In genomic region chr13:113820813-113821651, GRCh38 we compare ENCODE assay signal across 9 cellular contexts. TPM values are rescaled to one million over a fixed set of nuclear protein-coding genes. Genes with fewer than 3 reads are reported as not detected.
A peak's percentile ranks its signal among the peaks of the same experiment; 100 is the strongest.
DNase-seq lines count a peak whose midpoint lies in the region; ATAC-seq and TF ChIP-seq lines count a peak whose summit lies in the region.
"Had no signal": no experiment of that assay in that cellular context is flagged by ENCODE, and none has a peak within 500 bp of the region (broad histone marks: within the 10 kb centered on the region; RNA-seq: fewer than 3 reads in every experiment).

No MANE protein-coding gene starts in this region.

- peaks cover 38% of the 10 kb centered on the region for H3K36me3 ChIP-seq in thoracic aorta

- POLR2A ChIA-PET in AG04450 (lab: Yijun Ruan, JAX) = interaction anchor here (0.6 to 2.3 kb wide), 8 partner anchors 16 to 298 kb away, joined by 3 to 18 read pairs (median 6); no protein-coding TSS in a partner anchor

- peaks cover 8 to 10% of the 10 kb centered on the region in 2 donors for H3K4me1 Mint-ChIP-seq in effector memory CD8-positive, alpha-beta T cell (ENCODE audit: low read depth in 2 of 2)

- H3K36me3 Mint-ChIP-seq in effector memory CD8-positive, alpha-beta T cell (ENCODE audit: insufficient read depth) = peaks cover 11% of the 10 kb centered on the region

- no peaks in the 10 kb centered on the region; the same call in 1 of the 2 replicates for H3K9me3 ChIP-seq in AG04450 (ENCODE audit: control insufficient read depth, insufficient read depth, low read length)
- H3K9me3 ChIP-seq in thoracic aorta = no peaks in the 10 kb centered on the region

- no peak overlapping the region for H3K27ac Mint-ChIP-seq in effector memory CD8-positive, alpha-beta T cell
- H3K27ac Mint-ChIP-seq: activated B cell treated with CpG ODN at 0.5 μM for 24 hours had no signal

- H3K4me3 ChIP-seq in AG04450 (ENCODE audit: low read depth, low read length) = peak overlapping the region; percentile 22; the same call in 1 of the 2 replicates
- H3K4me3 ChIP-seq in cardiac fibroblast (replicated peaks in 1 of 2; ENCODE audit: low read depth in 2 of 2, low read length in 2 of 2) = peak overlapping the region in 1 of 2 donors; percentile 24
- peak overlapping the region; percentile 51 for H3K4me3 ChIP-seq in thoracic aorta

- peaks cover under 1 to 4% of the 10 kb centered on the region in 2 donors for H3K27me3 Mint-ChIP-seq in effector memory CD8-positive, alpha-beta T cell
- H3K27me3 Mint-ChIP-seq: activated B cell treated with CpG ODN at 0.5 μM for 24 hours had no signal

- in situ Hi-C loops in GM13977 (cut with MboI; ENCODE audit: low pct_unique_long_range_greater_than_20kb, low sequenced_read_pairs, unreplicated experiment) = no loop called here

- no peaks in the 10 kb centered on the region for H3K9me3 Mint-ChIP-seq in effector memory CD8-positive, alpha-beta T cell
- H3K9me3 Mint-ChIP-seq: activated B cell treated with CpG ODN at 0.5 μM for 24 hours had no signal

- H3K27ac ChIP-seq in AG04450 (ENCODE audit: low read depth, low read length) = peak overlapping the region; percentile 89
- H3K27ac ChIP-seq in thoracic aorta = peak overlapping the region; percentile 68 to 92

- peaks cover 28 to 56% of the 10 kb centered on the region in 2 donors for H3K4me1 ChIP-seq in thoracic aorta (ENCODE audit: control insufficient read depth in 1 of 2, low read depth in 2 of 2)

- peak; percentile 31 for ATAC-seq in thoracic aorta (ENCODE audit: insufficient number of reproducible peaks, low FRiP score, low read depth)
- ATAC-seq in HG03095 (IDR thresholded peaks at IDR 0.05; ENCODE audit: unreplicated experiment) = no peak
- no peak for ATAC-seq in effector memory CD8-positive, alpha-beta T cell (replicated peaks)

- TF ChIP-seq CTCF in AG04450 (IDR thresholded peaks at IDR 0.05; ENCODE audit: low read depth, low read length) = no peak
- TF ChIP-seq CTCF in cardiac fibroblast (IDR thresholded peaks at IDR 0.05; ENCODE audit: low read depth, low read length) = peak; percentile 21
- no peak for TF ChIP-seq CTCF in thoracic aorta (IDR thresholded peaks at IDR 0.05)
- no peak for TF ChIP-seq CTCF in GM13977 (IDR thresholded peaks at IDR 0.05; ENCODE audit: extremely low read depth, insufficient read depth, missing control alignments)

- no peak overlapping the region for H3K4me3 Mint-ChIP-seq in effector memory CD8-positive, alpha-beta T cell
- H3K4me3 Mint-ChIP-seq: activated B cell treated with CpG ODN at 0.5 μM for 24 hours had no signal

- DNase-seq in AG04450 (ENCODE audit: low read depth, low spot score) (peak; percentile 97), NCI-H2029 treated with DMSO at 0.1 percent for 48 hours (lab: John Stamatoyannopoulos, UW) (peak; percentile 39), cardiac fibroblast (ENCODE audit: low read depth in 2 of 2) (peak; percentile 93 to 97), kidney tubule cell (ENCODE audit: low spot score) (peak; percentile 91), thoracic aorta (ENCODE audit: low spot score) (no peak), GM13977 (ENCODE audit: low spot score) (no peak)
- DNase-seq in effector memory CD8-positive, alpha-beta T cell = no peak
- DNase-seq: activated B cell treated with CpG ODN at 0.5 μM for 24 hours had no signal

- H3K27me3 ChIP-seq in AG04450 (ENCODE audit: control insufficient read depth, insufficient read depth, low read length) (no peaks in the 10 kb centered on the region), thoracic aorta (replicated peaks; ENCODE audit: insufficient read depth) (no peaks in the 10 kb centered on the region)

- CTCF ChIA-PET in AG04450 (lab: Charles Lee) = interaction anchor here (1.1 kb wide), 1 partner anchor 125 kb away, joined by 3 read pairs; no protein-coding TSS in a partner anchor

RNA-seq across cellular contexts. Expression of gene GAS6, which starts 42.8 kb away (rescaled TPM):
- polyA plus RNA-seq in AG04450 (2011; rRNA removed) = 356 and 455 TPM in 2 replicates
- polyA minus RNA-seq in AG04450 (2011; rRNA and poly(A)+ RNA removed) = 131 and 182 TPM in 2 replicates
- total RNA-seq in thoracic aorta = 1,000 to 10,000 TPM in 1 of 2 donors, 100 to 1,000 TPM in 1; 854 to 1,319 TPM

Comparison
In these comparisons a context has a peak if more than half of its experiments do, and no peak if none do; other contexts are left out.
1. DNase-seq: peak in AG04450 (single experiment), NCI-H2029 treated with DMSO at 0.1 percent for 48 hours (single experiment), cardiac fibroblast (2 of 2) and kidney tubule cell (single experiment); none in thoracic aorta (single experiment), GM13977 (single experiment) and effector memory CD8-positive, alpha-beta T cell (0 of 3).